Comparison of ENCODE assay signal across 8 cellular contexts in the genomic region with DNA sequence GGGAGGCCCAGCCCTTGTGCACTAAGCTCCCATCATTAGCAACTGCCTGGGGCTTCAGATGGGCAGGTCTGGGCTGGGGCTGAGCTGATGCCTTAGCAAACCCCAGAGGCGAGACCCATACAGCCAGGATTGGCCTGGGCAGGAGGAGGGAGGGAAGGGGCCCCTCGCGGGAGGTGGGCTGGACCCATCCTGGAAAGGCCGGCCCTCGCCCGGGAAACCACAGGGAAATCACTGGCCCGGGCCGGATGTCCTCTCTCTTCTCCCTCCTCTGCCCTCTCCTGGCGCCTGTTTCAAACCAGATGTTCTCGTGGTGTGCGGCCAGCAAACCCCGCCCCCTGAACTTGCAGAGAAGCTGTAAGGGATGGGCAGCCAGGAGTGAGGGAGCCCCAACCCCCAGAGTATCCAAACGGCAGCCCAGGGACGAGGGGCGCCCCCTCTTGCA. TPM values are rescaled to one million over a fixed set of nuclear protein-coding genes. Genes with fewer than 3 reads are reported as not detected.
A peak's percentile ranks its signal among the peaks of the same experiment; 100 is the strongest.
DNase-seq lines count a peak whose midpoint lies in the region; FAIRE-seq and TF ChIP-seq lines count a peak whose summit lies in the region.

No MANE protein-coding gene starts in this region.

- intact Hi-C loops in CD14-positive monocyte (cut with micrococcal nuclease) (no loop called here), endothelial cell of umbilical vein (cut with micrococcal nuclease) (loop anchor here (1.0 kb wide), 1 partner anchor 42 kb away; no protein-coding TSS in a partner anchor)

- peaks cover 0 to 14% of the 10 kb centered on the region in 2 experiments for H3K36me3 ChIP-seq in endothelial cell of umbilical vein (ENCODE audit: control insufficient read depth in 2 of 2, extremely low read depth in 1 of 2, insufficient read depth in 2 of 2, low read length in 2 of 2)

- TF ChIP-seq POLR2A in NB4 (IDR thresholded peaks at IDR 0.05; ENCODE audit: extremely low read depth, insufficient read length) (no peak), endothelial cell of umbilical vein (IDR thresholded peaks at IDR 0.05; ENCODE audit: low read depth, low read length) (no peak)

- H4K20me1 ChIP-seq in endothelial cell of umbilical vein (replicated peaks; ENCODE audit: control insufficient read depth, extremely low read depth, insufficient read depth, low read length) = no peaks in the 10 kb centered on the region

- peaks cover 3% of the 10 kb centered on the region for H3K4me1 ChIP-seq in endothelial cell of umbilical vein (ENCODE audit: control insufficient read depth, extremely low read depth, insufficient read depth, low read length)

- H3K27me3 Mint-ChIP-seq in CD14-positive monocyte (ENCODE audit: low read depth in 3 of 3) = peaks cover 0 to 6% (median 0%) of the 10 kb centered on the region in 3 donors
- no peaks in the 10 kb centered on the region for H3K27me3 Mint-ChIP-seq in activated CD4-positive, alpha-beta T cell treated with anti-CD3 and anti-CD28 coated beads, Interleukin-2, amount 10 ng/mL, durations not matched to agents 7 days and 5 days

- H3K79me2 ChIP-seq in endothelial cell of umbilical vein (ENCODE audit: control insufficient read depth, insufficient read depth, low read length) = no peaks in the 10 kb centered on the region

- CTCF ChIA-PET in endothelial cell of umbilical vein (lab: Charles Lee) = interaction anchor here (0.6 to 2.3 kb wide), 7 partner anchors 17 to 102 kb away, joined by 3 to 12 read pairs (median 4); a partner anchor contains a TSS
- CTCF ChIA-PET in activated CD4-positive, alpha-beta T cell treated with anti-CD3 and anti-CD28 coated beads, Interleukin-2, amount 10 ng/mL, durations not matched to agents 7 days and 5 days (lab: Charles Lee) = no interaction called here

- no peaks in the 10 kb centered on the region for H3K9me1 ChIP-seq in endothelial cell of umbilical vein (replicated peaks; ENCODE audit: control insufficient read depth, extremely low read depth, insufficient read depth, low read length)

- no peak overlapping the region for H3K9ac ChIP-seq in endothelial cell of umbilical vein (replicated peaks; ENCODE audit: extremely low read depth, insufficient read depth, low read length)

- FAIRE-seq in endothelial cell of umbilical vein (lab: Jason Lieb, UNC) = peak; percentile 75
- FAIRE-seq in D721Med (lab: Jason Lieb, UNC) = no peak

- dilution Hi-C loops in endothelial cell of umbilical vein (cut with MboI; ENCODE audit: extremely low pct_ligation_motif_present, low sequenced_read_pairs) = no loop called here

- H3K27ac Mint-ChIP-seq in CD14-positive monocyte = no peak overlapping the region
- H3K27ac Mint-ChIP-seq in activated CD4-positive, alpha-beta T cell treated with anti-CD3 and anti-CD28 coated beads, Interleukin-2, amount 10 ng/mL, durations not matched to agents 7 days and 5 days = no peak overlapping the region

- no peaks in the 10 kb centered on the region for H3K27me3 ChIP-seq in endothelial cell of umbilical vein (ENCODE audit: control insufficient read depth in 2 of 2, insufficient read depth in 2 of 2, low read length in 2 of 2)

- no peak overlapping the region for H3K4me3 Mint-ChIP-seq in CD14-positive monocyte
- no peak overlapping the region for H3K4me3 Mint-ChIP-seq in activated CD4-positive, alpha-beta T cell treated with anti-CD3 and anti-CD28 coated beads, Interleukin-2, amount 10 ng/mL, durations not matched to agents 7 days and 5 days

- no peaks in the 10 kb centered on the region for H3K4me1 Mint-ChIP-seq in CD14-positive monocyte
- H3K4me1 Mint-ChIP-seq in activated CD4-positive, alpha-beta T cell treated with anti-CD3 and anti-CD28 coated beads, Interleukin-2, amount 10 ng/mL, durations not matched to agents 7 days and 5 days = no peaks in the 10 kb centered on the region

- H3K9me3 Mint-ChIP-seq in CD14-positive monocyte = peaks cover 10 to 27% (median 17%) of the 10 kb centered on the region in 7 donors
- no peaks in the 10 kb centered on the region for H3K9me3 Mint-ChIP-seq in activated CD4-positive, alpha-beta T cell treated with anti-CD3 and anti-CD28 coated beads, Interleukin-2, amount 10 ng/mL, durations not matched to agents 7 days and 5 days

- H2AFZ ChIP-seq in endothelial cell of umbilical vein (ENCODE audit: low read depth, low read length) = no peak overlapping the region

- POLR2A ChIA-PET in endothelial cell of umbilical vein (lab: Charles Lee) = no interaction called here
- POLR2A ChIA-PET in activated CD4-positive, alpha-beta T cell treated with anti-CD3 and anti-CD28 coated beads, Interleukin-2, amount 10 ng/mL, durations not matched to agents 7 days and 5 days (lab: Charles Lee) = no interaction called here

- TF ChIP-seq CTCF in CD14-positive monocyte (IDR thresholded peaks at IDR 0.05) = no peak
- no peak for TF ChIP-seq CTCF in NB4 (IDR thresholded peaks at IDR 0.05; ENCODE audit: low read depth, low read length)
- TF ChIP-seq CTCF in endothelial cell of umbilical vein (IDR thresholded peaks at IDR 0.05; ENCODE audit: extremely low read depth in 1 of 2, insufficient read depth in 1 of 2, low read depth in 1 of 2, low read length in 2 of 2) = no peak
- TF ChIP-seq CTCF in D721Med (IDR thresholded peaks at IDR 0.05; ENCODE audit: insufficient read depth, missing control alignments) = no peak

- no peaks in the 10 kb centered on the region for H3K36me3 Mint-ChIP-seq in CD14-positive monocyte
- no peaks in the 10 kb centered on the region for H3K36me3 Mint-ChIP-seq in activated CD4-positive, alpha-beta T cell treated with anti-CD3 and anti-CD28 coated beads, Interleukin-2, amount 10 ng/mL, durations not matched to agents 7 days and 5 days (ENCODE audit: low read depth)

- H3K9me3 ChIP-seq in endothelial cell of umbilical vein (replicated peaks; ENCODE audit: control insufficient read depth, insufficient read depth, low read length) = no peaks in the 10 kb centered on the region

- no TSS peak for BruUV-seq in endothelial cell of umbilical vein (replicated peaks; lab: Mats Ljungman, UMichigan)

- peak; percentile 29 for DNase-seq in CD14-positive monocyte (ENCODE audit: low spot score)
- peak; percentile 64 for DNase-seq in NB4 (ENCODE audit: low read depth)
- DNase-seq in endothelial cell of umbilical vein (ENCODE audit: low read depth, low spot score) = no peak
- DNase-seq in mucosa of gallbladder (ENCODE audit: low spot score) = peak; percentile 42
- no peak for DNase-seq in D721Med (ENCODE audit: insufficient read length, low spot score)
- DNase-seq in inferior parietal cortex (ENCODE audit: extremely low spot score) = no peak
- no peak for DNase-seq in activated CD4-positive, alpha-beta T cell treated with anti-CD3 and anti-CD28 coated beads, Interleukin-2, amount 10 ng/mL, durations not matched to agents 7 days and 5 days
- DNase-seq in stimulated activated CD4-positive, alpha-beta T cell treated with anti-CD3 and anti-CD28 coated beads, Interleukin-15, amount 100 ng/mL, for 24 hours = no peak

- H3K4me3 ChIP-seq in NB4 (ENCODE audit: low read depth, low read length) (no peak overlapping the region), endothelial cell of umbilical vein (replicated peaks in 1 of 3; ENCODE audit: insufficient read depth in 1 of 3, low read depth in 1 of 3, low read length in 3 of 3) (no peak overlapping the region)

- H3K4me2 ChIP-seq in endothelial cell of umbilical vein (ENCODE audit: insufficient read depth, low read length) = no peak overlapping the region

- no peak overlapping the region for H3K27ac ChIP-seq in endothelial cell of umbilical vein (ENCODE audit: insufficient read depth, low read depth, low read length)

TF ChIP-seq in endothelial cell of umbilical vein, 7 proteins besides CTCF, POLR2A, EP300 and RAD21:
- TF ChIP-seq, protein P1, sequence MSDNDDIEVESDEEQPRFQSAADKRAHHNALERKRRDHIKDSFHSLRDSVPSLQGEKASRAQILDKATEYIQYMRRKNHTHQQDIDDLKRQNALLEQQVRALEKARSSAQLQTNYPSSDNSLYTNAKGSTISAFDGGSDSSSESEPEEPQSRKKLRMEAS (IDR thresholded peaks at IDR 0.05; ENCODE audit: insufficient read depth, insufficient read length) = no peak
- TF ChIP-seq FOS (IDR thresholded peaks at IDR 0.05; ENCODE audit: borderline replicate concordance, insufficient read depth, low read length) = no peak
- no peak for TF ChIP-seq MYC (IDR thresholded peaks at IDR 0.05; ENCODE audit: low read depth, low read length)
- TF ChIP-seq GATA2 (IDR thresholded peaks at IDR 0.05; ENCODE audit: insufficient read depth, insufficient read length, low read depth, low read length) = no peak
- no peak for TF ChIP-seq EZH2 (IDR thresholded peaks at IDR 0.05; ENCODE audit: borderline replicate concordance, low read depth, low read length, severe bottlenecking)
- TF ChIP-seq POLR2AphosphoS5 (IDR thresholded peaks at IDR 0.05; ENCODE audit: insufficient read depth, low read depth, low read length) = no peak
- no peak for TF ChIP-seq JUN (IDR thresholded peaks at IDR 0.05; ENCODE audit: borderline replicate concordance, insufficient read depth, insufficient read length, low read depth)

RNA-seq across cellular contexts. Expression of a gene that starts 43.1 kb away (rescaled TPM):
- polyA plus RNA-seq in CD14-positive monocyte = 1 to 10 TPM; 5.9 to 7.5 TPM
- total RNA-seq in endothelial cell of umbilical vein = 85.0 and 105 TPM in 2 replicates
- 120 and 121 TPM in 2 replicates for polyA plus RNA-seq in endothelial cell of umbilical vein
- 73.9 and 74.0 TPM in 2 replicates for polyA plus RNA-seq in endothelial cell of umbilical vein (2011; cell fraction: cytosol; rRNA removed)
- 106 and 121 TPM in 2 replicates for polyA plus RNA-seq in endothelial cell of umbilical vein (2011; cell fraction: nucleus; rRNA removed)
- polyA plus RNA-seq in endothelial cell of umbilical vein (2012) = 59.6 and 70.0 TPM in 2 replicates
- 59.0 and 73.4 TPM in 2 replicates for polyA minus RNA-seq in endothelial cell of umbilical vein
- not detected for polyA minus RNA-seq in endothelial cell of umbilical vein (2011; cell fraction: cytosol; rRNA and poly(A)+ RNA removed)
- 30.6 and 32.0 TPM in 2 replicates for polyA minus RNA-seq in endothelial cell of umbilical vein (2011; cell fraction: nucleus; rRNA and poly(A)+ RNA removed)
- total RNA-seq in mucosa of gallbladder = 17.0 TPM
- 1 to 10 TPM; 1.3 to 1.8 TPM for total RNA-seq in activated CD4-positive, alpha-beta T cell treated with anti-CD3 and anti-CD28 coated beads, Interleukin-2, amount 10 ng/mL, durations not matched to agents 7 days and 5 days

Comparison
In these comparisons a context has a peak if more than half of its experiments do, and no peak if none do; other contexts are left out.
1. DNase-seq: peak in CD14-positive monocyte (single experiment), NB4 (single experiment) and mucosa of gallbladder (single experiment); none in endothelial cell of umbilical vein (single experiment), D721Med (single experiment), inferior parietal cortex (single experiment), activated CD4-positive, alpha-beta T cell treated with anti-CD3 and anti-CD28 coated beads, Interleukin-2, amount 10 ng/mL, durations not matched to agents 7 days and 5 days (single experiment) and stimulated activated CD4-positive, alpha-beta T cell treated with anti-CD3 and anti-CD28 coated beads, Interleukin-15, amount 100 ng/mL, for 24 hours (single experiment).